Comparison of ENCODE assay signal across 8 cellular contexts in the genomic region with DNA sequence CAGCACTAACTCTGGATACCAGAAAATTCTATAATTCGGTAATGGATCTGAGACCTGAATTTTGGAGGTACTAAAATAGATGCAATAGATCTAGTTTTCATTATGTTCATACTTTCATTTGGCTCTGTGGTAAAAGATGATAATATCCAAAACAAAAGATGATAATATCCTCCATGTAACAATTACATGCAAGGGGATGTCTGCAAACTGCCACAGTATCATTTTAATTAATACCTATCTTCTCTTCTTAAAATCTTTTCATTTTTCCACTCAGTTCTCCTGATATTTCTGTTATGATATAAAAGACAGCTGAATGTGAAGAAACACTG. TPM values are rescaled to one million over a fixed set of nuclear protein-coding genes. Genes with fewer than 3 reads are reported as not detected.
DNase-seq lines count a peak whose midpoint lies in the region; ATAC-seq and TF ChIP-seq lines count a peak whose summit lies in the region.

No MANE protein-coding gene starts in this region.

- H3K4me3 ChIP-seq in iPS-15b (ENCODE audit: low read depth, low read length) = peak overlapping the region; percentile 40

- H3K4me1 Mint-ChIP-seq in activated CD8-positive, alpha-beta T cell treated with anti-CD3 and anti-CD28 coated beads for 36 hours (ENCODE audit: low read depth) = peaks cover 38% of the 10 kb centered on the region
- H3K4me1 Mint-ChIP-seq in stimulated activated naive CD8-positive, alpha-beta T cell treated with anti-CD3 and anti-CD28 coated beads, Interleukin-15, amount 100 ng/mL, for 72 hours = peaks cover 43% of the 10 kb centered on the region

- H3K27me3 Mint-ChIP-seq in activated CD8-positive, alpha-beta T cell treated with anti-CD3 and anti-CD28 coated beads for 36 hours = no peaks in the 10 kb centered on the region
- no peaks in the 10 kb centered on the region for H3K27me3 Mint-ChIP-seq in stimulated activated naive CD8-positive, alpha-beta T cell treated with anti-CD3 and anti-CD28 coated beads, Interleukin-15, amount 100 ng/mL, for 72 hours

- CTCF ChIA-PET in activated CD8-positive, alpha-beta T cell treated with anti-CD3 and anti-CD28 coated beads for 36 hours (lab: Charles Lee) = interaction anchor here (1.1 to 2.1 kb wide), 5 partner anchors 17 to 164 kb away, joined by 3 to 4 read pairs (median 4); no protein-coding TSS in a partner anchor

- DNase-seq in NCI-H510A treated with DMSO at 0.1 percent for 48 hours (lab: John Stamatoyannopoulos, UW) = peak; percentile 68
- no peak for DNase-seq in NCI-H510A (lab: John Stamatoyannopoulos, UW)
- no peak for DNase-seq in activated CD8-positive, alpha-beta T cell treated with anti-CD3 and anti-CD28 coated beads for 36 hours
- no peak for DNase-seq in stimulated activated naive CD8-positive, alpha-beta T cell treated with anti-CD3 and anti-CD28 coated beads, Interleukin-15, amount 100 ng/mL, for 72 hours
- DNase-seq in cortex of kidney (lab: John Stamatoyannopoulos, UW) = no peak
- DNase-seq in NCI-H345 (lab: John Stamatoyannopoulos, UW) = no peak

- H3K9ac ChIP-seq in iPS-15b (ENCODE audit: low read depth, low read length) = no peak overlapping the region

- peaks cover 32% of the 10 kb centered on the region for H3K36me3 Mint-ChIP-seq in activated CD8-positive, alpha-beta T cell treated with anti-CD3 and anti-CD28 coated beads for 36 hours (ENCODE audit: low read depth)

- POLR2A ChIA-PET in activated CD8-positive, alpha-beta T cell treated with anti-CD3 and anti-CD28 coated beads for 36 hours (lab: Charles Lee) = interaction anchor here (0.9 to 2.0 kb wide), 12 partner anchors 9 to 672 kb away, joined by 3 to 12 read pairs (median 4); a partner anchor contains a TSS

- ATAC-seq in activated CD8-positive, alpha-beta T cell treated with anti-CD3 and anti-CD28 coated beads for 36 hours = no peak
- no peak for ATAC-seq in stimulated activated naive CD8-positive, alpha-beta T cell treated with anti-CD3 and anti-CD28 coated beads, Interleukin-15, amount 100 ng/mL, for 72 hours
- ATAC-seq in GM19452 (IDR thresholded peaks at IDR 0.05; ENCODE audit: unreplicated experiment) = no peak

- peak overlapping the region; percentile 100 for H3K27ac Mint-ChIP-seq in activated CD8-positive, alpha-beta T cell treated with anti-CD3 and anti-CD28 coated beads for 36 hours
- H3K27ac Mint-ChIP-seq in stimulated activated naive CD8-positive, alpha-beta T cell treated with anti-CD3 and anti-CD28 coated beads, Interleukin-15, amount 100 ng/mL, for 72 hours = peak overlapping the region; percentile 100

- H3K4me3 Mint-ChIP-seq in activated CD8-positive, alpha-beta T cell treated with anti-CD3 and anti-CD28 coated beads for 36 hours = peak overlapping the region; percentile 100
- H3K4me3 Mint-ChIP-seq in stimulated activated naive CD8-positive, alpha-beta T cell treated with anti-CD3 and anti-CD28 coated beads, Interleukin-15, amount 100 ng/mL, for 72 hours = peak overlapping the region; percentile 98 to 100

- no peaks in the 10 kb centered on the region for H3K36me3 ChIP-seq in iPS-15b (ENCODE audit: control insufficient read depth, insufficient read depth, low read length)

- intact Hi-C loops in activated CD8-positive, alpha-beta T cell treated with anti-CD3 and anti-CD28 coated beads for 36 hours (cut with micrococcal nuclease) = loop anchor here (5.0 kb wide), 1 partner anchor 59 kb away; no protein-coding TSS in a partner anchor

- H3K9me3 Mint-ChIP-seq in activated CD8-positive, alpha-beta T cell treated with anti-CD3 and anti-CD28 coated beads for 36 hours = peaks cover 12% of the 10 kb centered on the region
- H3K9me3 Mint-ChIP-seq in stimulated activated naive CD8-positive, alpha-beta T cell treated with anti-CD3 and anti-CD28 coated beads, Interleukin-15, amount 100 ng/mL, for 72 hours = peaks cover 18 to 20% of the 10 kb centered on the region in 2 donors

- no peaks in the 10 kb centered on the region for H3K9me3 ChIP-seq in iPS-15b (ENCODE audit: control insufficient read depth, insufficient read depth, low read length)

- peaks cover 13% of the 10 kb centered on the region for H3K4me1 ChIP-seq in iPS-15b (ENCODE audit: control insufficient read depth, insufficient read depth, low read length)

- no peaks in the 10 kb centered on the region for H3K27me3 ChIP-seq in iPS-15b (ENCODE audit: control insufficient read depth, insufficient read depth, low read length)

- TF ChIP-seq CTCF in activated CD8-positive, alpha-beta T cell treated with anti-CD3 and anti-CD28 coated beads for 36 hours (IDR thresholded peaks at IDR 0.05) = no peak

RNA-seq across cellular contexts. Expression of a gene that starts 15.6 kb away (rescaled TPM):
- total RNA-seq in activated CD8-positive, alpha-beta T cell treated with anti-CD3 and anti-CD28 coated beads for 36 hours = 10 to 100 TPM; 14.2 to 16.2 TPM

RNA-seq across cellular contexts. Expression of a gene that starts 26.7 kb away (rescaled TPM):
- total RNA-seq in activated CD8-positive, alpha-beta T cell treated with anti-CD3 and anti-CD28 coated beads for 36 hours = under 1 TPM in 1 of 2 experiments, not detected in 1; 0.11 TPM

RNA-seq across cellular contexts. Expression of a gene that starts 33.1 kb away (rescaled TPM):
- 10 to 100 TPM; 42.2 to 50.6 TPM for total RNA-seq in activated CD8-positive, alpha-beta T cell treated with anti-CD3 and anti-CD28 coated beads for 36 hours
